Comparison of ENCODE assay signal across 34 cellular contexts in the genomic region with DNA sequence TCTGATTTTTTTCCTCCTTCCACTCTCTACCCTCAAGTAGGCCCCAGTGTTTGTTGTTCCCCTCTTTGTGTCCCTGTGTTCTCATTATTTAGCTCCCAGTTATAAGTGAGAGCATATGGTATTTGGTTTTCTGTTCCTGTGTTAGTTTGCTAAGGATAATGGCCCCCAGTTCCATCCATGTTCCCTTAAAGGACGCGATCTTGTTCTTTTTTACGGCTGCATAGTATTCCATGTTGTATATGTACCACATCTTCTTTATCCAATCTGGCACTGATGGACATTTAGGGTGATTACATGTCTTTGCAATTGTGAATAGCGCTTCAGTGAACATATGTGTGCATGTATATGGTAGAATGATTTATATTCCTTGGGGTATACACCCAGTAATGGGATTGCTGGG.
"Had no signal": no experiment of that assay in that cellular context is flagged by ENCODE, and none has a peak within 500 bp of the region (broad histone marks: within the 10 kb centered on the region; RNA-seq: fewer than 3 reads in every experiment).

No MANE protein-coding gene starts in this region.

- H3K27me3 ChIP-seq: MG63 had no signal

- H3K9me3 ChIP-seq: MG63 had no signal

- H3K4me3 ChIP-seq: MG63 had no signal

- DNase-seq: Karpas-422, Kasumi-1, MG63, MM.1S, MV-4-11, NCI-H1048, NCI-H1092, NCI-H1092 treated with DMSO at 0.1 percent for 48 hours, NCI-H1105, NCI-H1105 treated with DMSO at 0.1 percent for 48 hours, NCI-H1417, NCI-H1417 treated with DMSO at 0.1 percent for 48 hours, NCI-H1436, NCI-H1436 treated with DMSO at 0.1 percent for 48 hours, NCI-H146, NCI-H1694, NCI-H1694 treated with DMSO at 0.1 percent for 48 hours, NCI-H187, NCI-H187 treated with DMSO at 0.1 percent for 48 hours, NCI-H1930, NCI-H2029, NCI-H2029 treated with DMSO at 0.1 percent for 48 hours, NCI-H2081, NCI-H2081 treated with DMSO at 0.1 percent for 48 hours, NCI-H2107, NCI-H2171, NCI-H2171 treated with DMSO at 0.1 percent for 48 hours, NCI-H2227 treated with DMSO at 0.1 percent for 48 hours, NCI-H226, NCI-H345, NCI-H446, NCI-H446 treated with DMSO at 0.1 percent for 48 hours, NCI-H510A, NCI-H510A treated with DMSO at 0.1 percent for 48 hours had no signal

- H3K36me3 ChIP-seq: MG63 had no signal
